ENCODE assay signal across 9 cellular contexts in the genomic region with DNA sequence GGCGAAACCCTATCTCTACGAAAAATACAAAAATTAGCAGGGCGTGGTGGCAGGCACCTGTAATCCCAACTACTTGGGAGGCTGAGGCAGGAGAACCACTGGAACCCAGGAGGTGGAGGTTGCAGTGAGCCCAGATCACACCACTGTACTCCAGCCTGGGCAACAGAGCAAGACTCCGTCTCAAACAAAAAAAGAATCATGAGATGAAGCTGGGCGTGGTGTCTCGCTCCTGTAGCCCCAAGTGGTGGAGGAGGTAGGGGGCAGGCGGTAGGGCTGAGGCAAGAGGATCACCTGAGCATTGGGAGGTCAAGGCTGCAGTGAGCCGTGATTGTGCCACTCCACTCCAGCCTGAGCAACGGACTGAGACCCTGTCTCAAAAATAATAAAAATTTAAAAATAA. TPM values are rescaled to one million over a fixed set of nuclear protein-coding genes. Genes with fewer than 3 reads are reported as not detected.
"Had no signal": no experiment of that assay in that cellular context is flagged by ENCODE, and none has a peak within 500 bp of the region (broad histone marks: within the 10 kb centered on the region; RNA-seq: fewer than 3 reads in every experiment).

No MANE protein-coding gene starts in this region.

RNA-seq across cellular contexts. Expression of a gene that starts 37.2 kb away (rescaled TPM):
- total RNA-seq: activated CD4-positive, alpha-beta memory T cell treated with anti-CD3 and anti-CD28 coated beads for 36 hours; activated CD4-positive, alpha-beta T cell treated with anti-CD3 and anti-CD28 coated beads for 36 hours; activated CD4-positive, alpha-beta T cell treated with anti-CD3 and anti-CD28 coated beads, Interleukin-2, amount 10 ng/mL, durations not matched to agents 24 days and 14 days; activated CD8-positive, alpha-beta memory T cell treated with anti-CD3 and anti-CD28 coated beads for 36 hours; activated CD8-positive, alpha-beta memory T cell treated with anti-CD3 and anti-CD28 coated beads, Interleukin-2, amount 10 ng/mL, durations not matched to agents 7 days and 5 days; activated CD8-positive, alpha-beta T cell treated with anti-CD3 and anti-CD28 coated beads, Interleukin-2, amount 10 ng/mL, durations not matched to agents 7 days and 5 days; activated naive CD8-positive, alpha-beta T cell treated with anti-CD3 and anti-CD28 coated beads for 36 hours; body of pancreas; T-cell had no signal
